ENCODE assay signal across 32 cellular contexts in the genomic region with DNA sequence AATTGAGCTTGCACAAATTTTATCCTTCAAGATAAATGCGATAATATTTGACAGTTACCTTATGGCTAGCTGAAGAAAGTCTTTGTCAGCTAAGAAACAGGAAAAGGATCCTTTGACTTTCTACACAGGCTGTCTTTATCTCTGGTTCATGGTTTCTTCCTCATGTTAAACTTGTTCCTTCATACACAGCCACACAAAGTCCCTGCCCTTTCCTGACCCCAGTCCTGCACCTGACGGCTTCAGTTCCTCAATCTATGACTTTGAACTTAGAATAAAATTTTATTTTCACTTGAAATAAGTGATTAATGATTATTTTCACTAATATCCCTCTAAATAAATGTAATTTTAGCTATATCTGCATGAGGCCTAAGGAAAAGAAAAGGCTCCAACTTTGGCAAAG.
A peak's percentile ranks its signal among the peaks of the same experiment; 100 is the strongest.
DNase-seq lines count a peak whose midpoint lies in the region; ATAC-seq and FAIRE-seq lines count a peak whose summit lies in the region.
"Had no signal": no experiment of that assay in that cellular context is flagged by ENCODE, and none has a peak within 500 bp of the region (broad histone marks: within the 10 kb centered on the region; RNA-seq: fewer than 3 reads in every experiment).

No MANE protein-coding gene starts in this region.

- H2BK5ac ChIP-seq in trophoblast cell (ENCODE audit: low read depth, low read length, poor library complexity) = no peak overlapping the region

- H3K27ac Mint-ChIP-seq in T-cell (peak overlapping the region; percentile 83 to 85), memory B cell (no peak overlapping the region)
- H3K27ac Mint-ChIP-seq: CD14-positive monocyte, mesothelial cell of epicardium, nephron had no signal

- H3K4me2 ChIP-seq in trophoblast cell (ENCODE audit: low read length) = no peak overlapping the region

- H2BK120ac ChIP-seq in trophoblast cell (ENCODE audit: insufficient read depth, low read length, poor library complexity) = no peak overlapping the region

- H2BK12ac ChIP-seq in trophoblast cell (ENCODE audit: low read length) = no peak overlapping the region

- no peaks in the 10 kb centered on the region for H3K9me3 ChIP-seq in trophoblast cell (ENCODE audit: insufficient read depth, low read depth, low read length)
- H3K9me3 ChIP-seq: ascending aorta, upper lobe of left lung had no signal

- DNase-seq in SKM-1 treated with dmso at 0.1 percent for 144 hours (lab: John Stamatoyannopoulos, UW; ENCODE audit: unreplicated experiment) (peak; percentile 3), SKM-1 (lab: John Stamatoyannopoulos, UW; ENCODE audit: unreplicated experiment) (no peak), GM19239 (ENCODE audit: insufficient read length, low spot score) (no peak), T-cell (no peak), memory B cell (ENCODE audit: low spot score in 2 of 2) (no peak), trophoblast cell (no peak), GM03348 (ENCODE audit: low spot score) (no peak)
- DNase-seq: activated CD4-positive, alpha-beta T cell treated with anti-CD3 and anti-CD28 coated beads, Interleukin-2, amount 50 U/mL, for 48 hours; activated CD8-positive, alpha-beta memory T cell treated with anti-CD3 and anti-CD28 coated beads, Interleukin-2, amount 50 U/mL, for 4 hours; activated naive CD4-positive, alpha-beta T cell treated with anti-CD3 and anti-CD28 coated beads, Interleukin-2, amount 50 U/mL, for 16 hours; Calu3; DMS79 treated with DMSO at 0.1 percent for 48 hours; heart right ventricle; kidney; NCI-H1417 treated with DMSO at 0.1 percent for 48 hours; NCI-H2029 treated with DMSO at 0.1 percent for 48 hours; NCI-H226; NCI-H69; stimulated activated CD4-positive, alpha-beta T cell treated with anti-CD3 and anti-CD28 coated beads, Interleukin-4, amount 100 ng/mL, for 4 hours; upper lobe of left lung had no signal

- peak overlapping the region in 1 of 3 donors; percentile 57 for H3K4me3 Mint-ChIP-seq in T-cell
- no peak overlapping the region for H3K4me3 Mint-ChIP-seq in memory B cell
- H3K4me3 Mint-ChIP-seq: mesothelial cell of epicardium, nephron had no signal

- WGBS in trophoblast cell (ENCODE audit: extremely low coverage, insufficient coverage, insufficient read length) = no CpG with 5 or more reads among the region's 2 CpGs

- no peak overlapping the region for H3K9ac ChIP-seq in trophoblast cell (ENCODE audit: low read length)

- no peaks in the 10 kb centered on the region for H3K79me2 ChIP-seq in trophoblast cell (ENCODE audit: control insufficient read depth, insufficient read depth, low read length, poor library complexity)

- H3K4ac ChIP-seq in trophoblast cell (ENCODE audit: low read depth, low read length) = no peak overlapping the region

- no peak overlapping the region for H2AFZ ChIP-seq in trophoblast cell (ENCODE audit: insufficient read depth, low read length, poor library complexity)

- H3K9me3 Mint-ChIP-seq in T-cell = no peaks in the 10 kb centered on the region
- H3K9me3 Mint-ChIP-seq in memory B cell = no peaks in the 10 kb centered on the region

- H3K27me3 Mint-ChIP-seq in T-cell (no peaks in the 10 kb centered on the region), memory B cell (no peaks in the 10 kb centered on the region)

- H3K36me3 Mint-ChIP-seq in T-cell (no peaks in the 10 kb centered on the region), memory B cell (no peaks in the 10 kb centered on the region)
- H3K36me3 Mint-ChIP-seq: CD14-positive monocyte, mesothelial cell of epicardium had no signal

- H3K27me3 ChIP-seq in trophoblast cell (ENCODE audit: insufficient read depth, low read length) = no peaks in the 10 kb centered on the region
- H3K27me3 ChIP-seq: ascending aorta, heart right ventricle, upper lobe of left lung had no signal

- H3K14ac ChIP-seq in trophoblast cell (ENCODE audit: low read length) = no peak overlapping the region

- no peak overlapping the region for H3K27ac ChIP-seq in trophoblast cell (ENCODE audit: low read depth, low read length)
- H3K27ac ChIP-seq: 22Rv1, ascending aorta, heart right ventricle, upper lobe of left lung had no signal

- no peak overlapping the region for H4K8ac ChIP-seq in trophoblast cell (ENCODE audit: low read depth, low read length)

- CTCF ChIA-PET in T-cell (lab: Charles Lee) = interaction anchor here in 1 of 2 donors (0.7 to 6.3 kb wide), 4 partner anchors 112 to 143 kb away, joined by 3 to 66 read pairs (median 4); no protein-coding TSS in a partner anchor

- H3K4me1 ChIP-seq in trophoblast cell (ENCODE audit: control insufficient read depth in 1 of 2, insufficient read depth in 2 of 2, low read length in 2 of 2) = no peaks in the 10 kb centered on the region
- H3K4me1 ChIP-seq: ascending aorta, heart right ventricle, upper lobe of left lung had no signal

- POLR2A ChIA-PET in T-cell (lab: Charles Lee) = interaction anchor here in 1 of 2 donors (0.9 kb wide), 1 partner anchor 36 kb away, joined by 3 read pairs; no protein-coding TSS in a partner anchor

- no peak overlapping the region for H4K91ac ChIP-seq in trophoblast cell (ENCODE audit: low read depth, low read length)

- H3K18ac ChIP-seq in trophoblast cell (ENCODE audit: low read length) = no peak overlapping the region

- H3K4me1 Mint-ChIP-seq in T-cell (peaks cover 24 to 32% (median 25%) of the 10 kb centered on the region in 3 donors), memory B cell (peaks cover 31% of the 10 kb centered on the region)
- H3K4me1 Mint-ChIP-seq: mesothelial cell of epicardium, nephron had no signal

- ATAC-seq in T-cell (replicated peaks in 1 of 4) = no peak
- ATAC-seq in memory B cell (ENCODE audit: low read depth) = peak; percentile 51
- no peak for ATAC-seq in GM18517 (IDR thresholded peaks at IDR 0.05; ENCODE audit: unreplicated experiment)
- ATAC-seq: heart right ventricle, K562 had no signal

- H4K12ac ChIP-seq in trophoblast cell (ENCODE audit: low read depth, low read length) = no peak overlapping the region

- no peak overlapping the region for H2AK5ac ChIP-seq in trophoblast cell (ENCODE audit: low read length)

- FAIRE-seq in GM19239 (lab: Jason Lieb, UNC) = peak; percentile 79
- FAIRE-seq: colon, endothelial cell of umbilical vein, frontal cortex, H54, K562, kidney, TTC549 had no signal

- H3K4me3 ChIP-seq in trophoblast cell (ENCODE audit: low read depth, low read length) = no peak overlapping the region
- H3K4me3 ChIP-seq: ascending aorta, heart right ventricle, K562, upper lobe of left lung had no signal

- H3K79me1 ChIP-seq in trophoblast cell (ENCODE audit: low read length) = no peaks in the 10 kb centered on the region

- H3K36me3 ChIP-seq in trophoblast cell (ENCODE audit: control insufficient read depth in 1 of 2, insufficient read depth in 2 of 2, low read length in 2 of 2) = no peaks in the 10 kb centered on the region
- H3K36me3 ChIP-seq: ascending aorta, heart right ventricle, upper lobe of left lung had no signal

- no peak overlapping the region for H3K23ac ChIP-seq in trophoblast cell (ENCODE audit: low read length)
